Comparison of ENCODE assay signal across 8 cellular contexts in genomic region chr6:156564128-156564806, GRCh38.
DNase-seq lines count a peak whose midpoint lies in the region; TF ChIP-seq lines count a peak whose summit lies in the region.

No MANE protein-coding gene starts in this region.

- no peaks in the 10 kb centered on the region for H3K9me3 ChIP-seq in H9 (ENCODE audit: control insufficient read depth, low read depth, low read length)

- H3K9ac ChIP-seq in H9 (ENCODE audit: extremely low read depth, insufficient read length, low read length) = no peak overlapping the region

- H3K4ac ChIP-seq in H9 (ENCODE audit: low read depth, low read length) = no peak overlapping the region

- H2BK20ac ChIP-seq in H9 (ENCODE audit: low read depth, low read length, poor library complexity, severe bottlenecking) = no peak overlapping the region

- CTCF ChIA-PET in activated naive CD4-positive, alpha-beta T cell treated with anti-CD3 and anti-CD28 coated beads for 36 hours (lab: Charles Lee) = interaction anchor here (0.7 to 1.6 kb wide), 5 partner anchors 10 to 284 kb away, joined by 3 to 8 read pairs (median 3); no protein-coding TSS in a partner anchor

- H2BK120ac ChIP-seq in H9 (ENCODE audit: low read depth, low read length, poor library complexity, severe bottlenecking) = no peak overlapping the region

- TF ChIP-seq CTCF in H9 (conservative IDR thresholded peaks at IDR 0.05) = peak; percentile 96

- H3K56ac ChIP-seq in H9 (ENCODE audit: insufficient read length, low read depth, low read length) = no peak overlapping the region

- H2AFZ ChIP-seq in H9 (ENCODE audit: low read length) = no peak overlapping the region

- H3K23me2 ChIP-seq in H9 (ENCODE audit: insufficient read length, low read depth, low read length, poor library complexity, severe bottlenecking) = no peaks in the 10 kb centered on the region

- no peaks in the 10 kb centered on the region for H3K79me2 ChIP-seq in H9 (ENCODE audit: insufficient read depth, low read length)

- WGBS in H9 (ENCODE audit: extremely low coverage, insufficient read length, low lambda C conversion rate) = no CpG with 5 or more reads among the region's 14 CpGs

- no peak overlapping the region for H4K5ac ChIP-seq in H9 (ENCODE audit: insufficient read length, low read depth, low read length)

- H3K36me3 Mint-ChIP-seq in H9 (ENCODE audit: insufficient read depth in 1 of 3, low read depth in 3 of 3) = peaks cover 0 to 12% (median 10%) of the 10 kb centered on the region in 3 experiments; a peak in 5 of 7 replicates
- peaks cover 2% of the 10 kb centered on the region for H3K36me3 Mint-ChIP-seq in activated naive CD4-positive, alpha-beta T cell treated with anti-CD3 and anti-CD28 coated beads for 36 hours (ENCODE audit: low read depth)

- no peaks in the 10 kb centered on the region for H3K4me1 ChIP-seq in H9 (ENCODE audit: insufficient read depth, low read length)

- DNase-seq in GM04503 (ENCODE audit: low read depth) = peak; percentile 3
- DNase-seq in H9 = peak; percentile 79
- peak; percentile 57 for DNase-seq in M059J (ENCODE audit: low read depth)
- DNase-seq in SK-N-DZ (ENCODE audit: low spot score) = peak; percentile 74
- peak; percentile 86 for DNase-seq in activated naive CD4-positive, alpha-beta T cell treated with anti-CD3 and anti-CD28 coated beads for 36 hours
- peak; percentile 74 for DNase-seq in glomerular visceral epithelial cell (ENCODE audit: extremely low spot score)
- peak; percentile 93 for DNase-seq in posterior vena cava (ENCODE audit: low spot score)
- peak; percentile 86 for DNase-seq in ureter (ENCODE audit: low spot score)

- no peak overlapping the region for H3K23ac ChIP-seq in H9 (ENCODE audit: insufficient read length, low read depth, low read length)

- no peak overlapping the region for H4K8ac ChIP-seq in H9 (replicated peaks; ENCODE audit: insufficient read length, low read depth, low read length)

- H3K9me3 Mint-ChIP-seq in H9 = peaks cover 12 to 16% of the 10 kb centered on the region in 2 experiments
- H3K9me3 Mint-ChIP-seq in activated naive CD4-positive, alpha-beta T cell treated with anti-CD3 and anti-CD28 coated beads for 36 hours = peaks cover 9% of the 10 kb centered on the region

- no peak overlapping the region for H3T11ph ChIP-seq in H9 (ENCODE audit: low read length)

- no peak overlapping the region for H2AK5ac ChIP-seq in H9 (ENCODE audit: insufficient read length, low read length)

- H3K27me3 Mint-ChIP-seq in H9 (ENCODE audit: low read depth) = no peaks in the 10 kb centered on the region
- peaks cover 2% of the 10 kb centered on the region for H3K27me3 Mint-ChIP-seq in activated naive CD4-positive, alpha-beta T cell treated with anti-CD3 and anti-CD28 coated beads for 36 hours (ENCODE audit: low read depth)

- no peak overlapping the region for H2BK5ac ChIP-seq in H9 (ENCODE audit: insufficient read length, low read length)

- no peak overlapping the region for H3K18ac ChIP-seq in H9 (ENCODE audit: insufficient read length, low read depth, low read length)

- H4K91ac ChIP-seq in H9 (ENCODE audit: insufficient read length, low read depth, low read length) = no peak overlapping the region

- H3K79me1 ChIP-seq in H9 (ENCODE audit: insufficient read depth, low read depth, low read length, poor library complexity, severe bottlenecking) = no peaks in the 10 kb centered on the region

- H3K27ac Mint-ChIP-seq in H9 = no peak overlapping the region
- H3K27ac Mint-ChIP-seq in activated naive CD4-positive, alpha-beta T cell treated with anti-CD3 and anti-CD28 coated beads for 36 hours = no peak overlapping the region

- intact Hi-C loops in activated naive CD4-positive, alpha-beta T cell treated with anti-CD3 and anti-CD28 coated beads for 36 hours (cut with micrococcal nuclease) = loop anchor here (1.0 to 5.0 kb wide), 8 partner anchors 122 to 1237 kb away; no protein-coding TSS in a partner anchor
- intact Hi-C loops in posterior vena cava (cut with DNase I) = loop anchor here (10.0 kb wide), 5 partner anchors 121 to 621 kb away; partner anchors contain the start of gene ARID1B (in 2 of the 2)

- H3K27ac ChIP-seq in H9 (ENCODE audit: insufficient read length, low read depth, low read length) = no peak overlapping the region

- peaks cover 5 to 10% of the 10 kb centered on the region in 2 experiments for H3K4me1 Mint-ChIP-seq in H9
- H3K4me1 Mint-ChIP-seq in activated naive CD4-positive, alpha-beta T cell treated with anti-CD3 and anti-CD28 coated beads for 36 hours (ENCODE audit: low read depth) = peaks cover 5% of the 10 kb centered on the region

- H3K14ac ChIP-seq in H9 (ENCODE audit: insufficient read depth, low read length) = no peak overlapping the region

- no peak overlapping the region for H2BK12ac ChIP-seq in H9 (ENCODE audit: insufficient read length, low read depth, low read length)

- no peaks in the 10 kb centered on the region for H3K27me3 ChIP-seq in H9 (ENCODE audit: insufficient read depth, low read length)

- no peak overlapping the region for H3K4me3 Mint-ChIP-seq in H9
- H3K4me3 Mint-ChIP-seq in activated naive CD4-positive, alpha-beta T cell treated with anti-CD3 and anti-CD28 coated beads for 36 hours = no peak overlapping the region

- no peak overlapping the region for H3K4me2 ChIP-seq in H9 (ENCODE audit: insufficient read depth, insufficient read length, low read length)

- no peaks in the 10 kb centered on the region for H4K20me1 ChIP-seq in H9 (ENCODE audit: control insufficient read depth, insufficient read depth, insufficient read length)

- H2BK15ac ChIP-seq in H9 (ENCODE audit: low read depth, low read length) = no peak overlapping the region

Comparison
In these comparisons a context has a peak if more than half of its experiments do, and no peak if none do; other contexts are left out.
1. DNase-seq: peak in every context shown above with its lines; median percentile 93 in posterior vena cava; 86 in activated naive CD4-positive, alpha-beta T cell treated with anti-CD3 and anti-CD28 coated beads for 36 hours; 86 in ureter; 79 in H9; 74 in SK-N-DZ; 74 in glomerular visceral epithelial cell; 57 in M059J; 3 in GM04503.